In the genomic region with DNA sequence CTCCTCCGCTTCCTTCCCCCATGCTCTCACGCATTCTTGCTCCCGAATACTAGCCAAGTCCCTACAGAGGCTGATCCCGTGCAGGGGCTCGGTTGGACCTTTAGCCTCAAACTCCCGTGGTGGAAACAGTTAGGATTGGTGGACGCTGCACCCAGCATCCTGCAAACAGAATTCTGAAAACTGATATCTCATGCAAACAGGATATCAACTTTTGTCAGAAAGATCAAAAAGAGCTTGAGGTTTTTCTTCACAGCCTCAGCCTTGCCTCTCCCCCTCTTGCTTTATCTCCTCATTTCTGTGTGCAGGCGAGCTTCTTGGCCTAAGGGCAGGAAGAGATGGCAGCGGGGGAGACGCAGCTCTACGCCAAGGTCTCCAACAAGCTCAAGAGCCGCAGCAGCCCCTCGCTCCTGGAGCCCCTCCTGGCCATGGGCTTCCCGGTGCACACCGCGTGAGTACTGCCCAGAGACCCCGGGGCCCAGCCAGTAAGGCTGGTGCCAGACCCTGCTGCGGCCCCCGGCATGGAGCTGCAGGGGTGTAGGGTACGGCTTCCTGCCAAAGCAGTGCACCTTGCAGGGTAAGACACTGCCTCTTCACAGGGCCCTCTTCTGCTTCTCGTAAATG, we compare ENCODE assay signal across 12 cellular contexts. TPM values are rescaled to one million over a fixed set of nuclear protein-coding genes. Genes with fewer than 3 reads are reported as not detected.
A peak's percentile ranks its signal among the peaks of the same experiment; 100 is the strongest.
DNase-seq lines count a peak whose midpoint lies in the region; ATAC-seq and TF ChIP-seq lines count a peak whose summit lies in the region.
"Had no signal": no experiment of that assay in that cellular context is flagged by ENCODE, and none has a peak within 500 bp of the region (broad histone marks: within the 10 kb centered on the region; RNA-seq: fewer than 3 reads in every experiment).

Gene UBASH3A, plus strand, starts transcription at position 292 of the 621 bp plus-strand sequence. Its CDS starts 44 bp downstream, at position 336.

- no peak for TF ChIP-seq POLR2A in esophagus muscularis mucosa (IDR thresholded peaks at IDR 0.05; ENCODE audit: low read depth)

- no peaks in the 10 kb centered on the region for H3K27me3 ChIP-seq in CD8-positive, alpha-beta memory T cell (ENCODE audit: insufficient read depth, low read length, poor library complexity, severe bottlenecking)
- peaks cover 0 to 32% (median 0%) of the 10 kb centered on the region in 4 donors for H3K27me3 ChIP-seq in esophagus muscularis mucosa

- CTCF ChIA-PET in CD8-positive, alpha-beta memory T cell (lab: Charles Lee): interaction anchor here (0.9 to 4.5 kb wide), 16 partner anchors 10 to 165 kb away, joined by 3 to 27 read pairs (median 8); no protein-coding TSS in a partner anchor
- CTCF ChIA-PET in activated naive CD4-positive, alpha-beta T cell treated with anti-CD3 and anti-CD28 coated beads, Interleukin-2, amount 10 ng/mL, durations not matched to agents 7 days and 5 days (lab: Charles Lee): interaction anchor here (0.9 to 4.7 kb wide), 13 partner anchors 9 to 93 kb away, joined by 3 to 25 read pairs (median 5); no protein-coding TSS in a partner anchor

- H3K36me3 ChIP-seq in CD8-positive, alpha-beta memory T cell (ENCODE audit: insufficient read depth, low read length): peaks cover 16% of the 10 kb centered on the region
- H3K36me3 ChIP-seq in esophagus muscularis mucosa: no peaks in the 10 kb centered on the region

- ATAC-seq in naive thymus-derived CD8-positive, alpha-beta T cell: peak; percentile 76 to 84
- ATAC-seq in HG03469 (IDR thresholded peaks at IDR 0.05; ENCODE audit: unreplicated experiment) (no peak), HG03196 (IDR thresholded peaks at IDR 0.05; ENCODE audit: unreplicated experiment) (no peak)

- intact Hi-C loops in esophagus muscularis mucosa (cut with DNase I): no loop called here

- no peak for TF ChIP-seq EP300 in esophagus muscularis mucosa (IDR thresholded peaks at IDR 0.05)

- H3K4me3 ChIP-seq in CD8-positive, alpha-beta memory T cell (ENCODE audit: low read length): peak within 1 kb of the TSS; percentile 86
- H3K4me3 ChIP-seq in esophagus muscularis mucosa: no peak within 1 kb of the TSS

- peak within 1 kb of the TSS; percentile 64 for H3K27ac ChIP-seq in CD8-positive, alpha-beta memory T cell (ENCODE audit: low read depth, low read length)
- no peak within 1 kb of the TSS for H3K27ac ChIP-seq in esophagus muscularis mucosa (replicated peaks in 1 of 4)

- peak in 4 of 5 donors; percentile 24 to 84 (median 76) for DNase-seq in CD8-positive, alpha-beta memory T cell
- DNase-seq in T-helper 2 cell: peak in 3 of 5 experiments; percentile 41 to 92 (median 73)
- peak; percentile 76 for DNase-seq in activated naive CD4-positive, alpha-beta T cell treated with anti-CD3 and anti-CD28 coated beads, Interleukin-2, amount 10 ng/mL, durations not matched to agents 7 days and 5 days
- DNase-seq in naive thymus-derived CD8-positive, alpha-beta T cell: peak in 9 of 10 donors; percentile 38 to 86 (median 69)
- DNase-seq in AML-193 (lab: John Stamatoyannopoulos, UW): no peak
- DNase-seq in esophagus muscularis mucosa (ENCODE audit: extremely low spot score): no peak
- DNase-seq: C1 segment of cervical spinal cord, kidney glomerular epithelial cell, NCI-H1694, nucleus accumbens had no signal

- no peak for TF ChIP-seq CTCF in esophagus muscularis mucosa (IDR thresholded peaks at IDR 0.05)

- peak within 1 kb of the TSS; percentile 89 to 95 (median 89) for H3K4me3 Mint-ChIP-seq in CD8-positive, alpha-beta memory T cell
- peak within 1 kb of the TSS; percentile 98 for H3K4me3 Mint-ChIP-seq in activated naive CD4-positive, alpha-beta T cell treated with anti-CD3 and anti-CD28 coated beads, Interleukin-2, amount 10 ng/mL, durations not matched to agents 7 days and 5 days
- H3K4me3 Mint-ChIP-seq in naive thymus-derived CD8-positive, alpha-beta T cell: peak within 1 kb of the TSS; percentile 86 to 99 (median 96)

- peaks cover 57% of the 10 kb centered on the region for H3K4me1 ChIP-seq in CD8-positive, alpha-beta memory T cell (ENCODE audit: insufficient read depth, low read length)
- H3K4me1 ChIP-seq in esophagus muscularis mucosa: no peaks in the 10 kb centered on the region

- H3K36me3 Mint-ChIP-seq in CD8-positive, alpha-beta memory T cell: peaks cover 11 to 38% (median 14%) of the 10 kb centered on the region in 3 donors
- peaks cover 42% of the 10 kb centered on the region for H3K36me3 Mint-ChIP-seq in activated naive CD4-positive, alpha-beta T cell treated with anti-CD3 and anti-CD28 coated beads, Interleukin-2, amount 10 ng/mL, durations not matched to agents 7 days and 5 days
- peaks cover 5 to 28% (median 21%) of the 10 kb centered on the region in 3 donors for H3K36me3 Mint-ChIP-seq in naive thymus-derived CD8-positive, alpha-beta T cell

- H3K4me1 Mint-ChIP-seq in CD8-positive, alpha-beta memory T cell: peaks cover 57 to 74% (median 71%) of the 10 kb centered on the region in 3 donors
- H3K4me1 Mint-ChIP-seq in activated naive CD4-positive, alpha-beta T cell treated with anti-CD3 and anti-CD28 coated beads, Interleukin-2, amount 10 ng/mL, durations not matched to agents 7 days and 5 days: peaks cover 59% of the 10 kb centered on the region
- H3K4me1 Mint-ChIP-seq in naive thymus-derived CD8-positive, alpha-beta T cell: peaks cover 36 to 67% (median 59%) of the 10 kb centered on the region in 4 donors

- no peaks in the 10 kb centered on the region for H3K9me3 ChIP-seq in CD8-positive, alpha-beta memory T cell (ENCODE audit: low read length)
- peaks cover 0 to 12% (median 6%) of the 10 kb centered on the region in 4 donors for H3K9me3 ChIP-seq in esophagus muscularis mucosa

- peaks cover 0 to 6% (median 4%) of the 10 kb centered on the region in 5 donors for H3K9me3 Mint-ChIP-seq in CD8-positive, alpha-beta memory T cell
- H3K9me3 Mint-ChIP-seq in activated naive CD4-positive, alpha-beta T cell treated with anti-CD3 and anti-CD28 coated beads, Interleukin-2, amount 10 ng/mL, durations not matched to agents 7 days and 5 days: peaks cover 10% of the 10 kb centered on the region
- H3K9me3 Mint-ChIP-seq in naive thymus-derived CD8-positive, alpha-beta T cell: peaks cover 0 to 9% (median 6%) of the 10 kb centered on the region in 9 donors

- H3K27me3 Mint-ChIP-seq in CD8-positive, alpha-beta memory T cell: no peaks in the 10 kb centered on the region
- no peaks in the 10 kb centered on the region for H3K27me3 Mint-ChIP-seq in activated naive CD4-positive, alpha-beta T cell treated with anti-CD3 and anti-CD28 coated beads, Interleukin-2, amount 10 ng/mL, durations not matched to agents 7 days and 5 days
- no peaks in the 10 kb centered on the region for H3K27me3 Mint-ChIP-seq in naive thymus-derived CD8-positive, alpha-beta T cell

- 77% methylated on average over 20 of the region's 21 CpGs for WGBS in esophagus muscularis mucosa

- peak within 1 kb of the TSS; percentile 83 to 99 (median 96) for H3K27ac Mint-ChIP-seq in CD8-positive, alpha-beta memory T cell
- peak within 1 kb of the TSS; percentile 87 for H3K27ac Mint-ChIP-seq in activated naive CD4-positive, alpha-beta T cell treated with anti-CD3 and anti-CD28 coated beads, Interleukin-2, amount 10 ng/mL, durations not matched to agents 7 days and 5 days
- peak within 1 kb of the TSS; percentile 94 to 99 (median 97) for H3K27ac Mint-ChIP-seq in naive thymus-derived CD8-positive, alpha-beta T cell

- POLR2A ChIA-PET in CD8-positive, alpha-beta memory T cell (lab: Charles Lee): interaction anchor here (0.9 to 3.5 kb wide), 11 partner anchors 8 to 184 kb away, joined by 3 to 45 read pairs (median 7); partner anchors contain the start of genes SLC37A1 and TMPRSS3
- POLR2A ChIA-PET in naive thymus-derived CD8-positive, alpha-beta T cell (lab: Charles Lee): interaction anchor here (0.6 to 9.4 kb wide), 20 partner anchors 10 to 1609 kb away, joined by 3 to 273 read pairs (median 6); partner anchors contain the start of genes RSPH1, SLC37A1 and TRAPPC10

RNA-seq across cellular contexts. Expression of gene UBASH3A, which starts in this region (rescaled TPM):
- 10 to 100 TPM; 36.4 to 38.7 TPM for total RNA-seq in CD8-positive, alpha-beta memory T cell
- 55.1 TPM for polyA plus RNA-seq in CD8-positive, alpha-beta memory T cell
- total RNA-seq in naive thymus-derived CD8-positive, alpha-beta T cell: 10 to 100 TPM; 91.6 to 99.6 TPM
- 10 to 100 TPM; 32.8 to 75.3 (median 53.9) TPM for polyA plus RNA-seq in naive thymus-derived CD8-positive, alpha-beta T cell
- total RNA-seq in esophagus muscularis mucosa: under 1 TPM in 3 of 4 donors, not detected in 1; 0.17 to 0.78 (median 0.50) TPM

Comparison
In these comparisons a context has a peak if more than half of its experiments do, and no peak if none do; other contexts are left out.
1. RNA of gene UBASH3A (total RNA-seq): 91.6 to 99.6 TPM in naive thymus-derived CD8-positive, alpha-beta T cell and 36.4 to 38.7 TPM in CD8-positive, alpha-beta memory T cell; 0.17 to 0.78 TPM in esophagus muscularis mucosa; every median in the first group is over 10 times any median in the second.
2. DNase-seq: peak in CD8-positive, alpha-beta memory T cell (4 of 5), T-helper 2 cell (3 of 5), activated naive CD4-positive, alpha-beta T cell treated with anti-CD3 and anti-CD28 coated beads, Interleukin-2, amount 10 ng/mL, durations not matched to agents 7 days and 5 days (single experiment) and naive thymus-derived CD8-positive, alpha-beta T cell (9 of 10); none in AML-193 (0 of 2) and esophagus muscularis mucosa (single experiment).
3. ATAC-seq: peak in naive thymus-derived CD8-positive, alpha-beta T cell (2 of 2); none in HG03469 (single experiment) and HG03196 (single experiment).
4. Peak in every context shown above with its lines, with median percentiles within 50 percentile points of each other: H3K27ac Mint-ChIP-seq and H3K4me3 Mint-ChIP-seq.